Comparison of ENCODE assay signal across 12 cellular contexts in genomic region chr17:38906429-38907172, GRCh38. TPM values are rescaled to one million over a fixed set of nuclear protein-coding genes. Genes with fewer than 3 reads are reported as not detected.
DNase-seq lines count a peak whose midpoint lies in the region; ATAC-seq lines count a peak whose summit lies in the region.
"Had no signal": no experiment of that assay in that cellular context is flagged by ENCODE, and none has a peak within 500 bp of the region (broad histone marks: within the 10 kb centered on the region; RNA-seq: fewer than 3 reads in every experiment).

No MANE protein-coding gene starts in this region.

- POLR2A ChIA-PET in activated CD4-positive, alpha-beta T cell treated with anti-CD3 and anti-CD28 coated beads for 36 hours (lab: Charles Lee) = interaction anchor here (0.6 kb wide), 1 partner anchor 148 kb away, joined by 3 read pairs; no protein-coding TSS in a partner anchor

- no peak for DNase-seq in activated CD4-positive, alpha-beta T cell treated with anti-CD3 and anti-CD28 coated beads for 36 hours
- DNase-seq in activated CD4-positive, alpha-beta T cell treated with anti-CD3 and anti-CD28 coated beads, Interleukin-2, amount 50 U/mL, for 4 hours = no peak
- DNase-seq in left ventricle myocardium superior = no peak
- DNase-seq in SHP77 (lab: John Stamatoyannopoulos, UW) = no peak
- DNase-seq in NCI-H2171 (lab: John Stamatoyannopoulos, UW) = no peak
- no peak for DNase-seq in SIG-M5 (lab: John Stamatoyannopoulos, UW)
- DNase-seq: 8988T, MG63, NCI-H69 had no signal

- intact Hi-C loops in activated CD4-positive, alpha-beta T cell treated with anti-CD3 and anti-CD28 coated beads for 36 hours (cut with DNase I, micrococcal nuclease) = no loop called here
- intact Hi-C loops in left ventricle myocardium superior (cut with micrococcal nuclease) = no loop called here

- no peaks in the 10 kb centered on the region for H3K27me3 Mint-ChIP-seq in activated CD4-positive, alpha-beta T cell treated with anti-CD3 and anti-CD28 coated beads for 36 hours
- H3K27me3 Mint-ChIP-seq in activated T-helper 17 cell treated with anti-CD3 and anti-CD28 coated beads, Interleukin-2, amount 50 U/mL, for 72 hours = no peaks in the 10 kb centered on the region
- H3K27me3 Mint-ChIP-seq in stimulated activated memory B cell treated with anti-CD40 and anti-IgM and Interleukin-4, amounts not matched to agents 10 μg/mL and 1 μg/mL and 100 μg/mL, for 72 hours = no peaks in the 10 kb centered on the region

- H3K4me1 Mint-ChIP-seq in activated CD4-positive, alpha-beta T cell treated with anti-CD3 and anti-CD28 coated beads for 36 hours = peaks cover 28% of the 10 kb centered on the region
- peaks cover 14% of the 10 kb centered on the region for H3K4me1 Mint-ChIP-seq in activated T-helper 17 cell treated with anti-CD3 and anti-CD28 coated beads, Interleukin-2, amount 50 U/mL, for 72 hours
- peaks cover 46% of the 10 kb centered on the region for H3K4me1 Mint-ChIP-seq in stimulated activated memory B cell treated with anti-CD40 and anti-IgM and Interleukin-4, amounts not matched to agents 10 μg/mL and 1 μg/mL and 100 μg/mL, for 72 hours

- H3K4me3 Mint-ChIP-seq in activated CD4-positive, alpha-beta T cell treated with anti-CD3 and anti-CD28 coated beads for 36 hours = no peak overlapping the region
- no peak overlapping the region for H3K4me3 Mint-ChIP-seq in activated T-helper 17 cell treated with anti-CD3 and anti-CD28 coated beads, Interleukin-2, amount 50 U/mL, for 72 hours
- no peak overlapping the region for H3K4me3 Mint-ChIP-seq in stimulated activated memory B cell treated with anti-CD40 and anti-IgM and Interleukin-4, amounts not matched to agents 10 μg/mL and 1 μg/mL and 100 μg/mL, for 72 hours
- H3K4me3 Mint-ChIP-seq: T-helper 2 cell treated with Interferon-gamma antibody and Interleukin-4, amounts not matched to agents 5 μg/mL and 100 μg/mL, for 36 hours had no signal

- H3K9me3 Mint-ChIP-seq in activated CD4-positive, alpha-beta T cell treated with anti-CD3 and anti-CD28 coated beads for 36 hours (ENCODE audit: low read depth) = no peaks in the 10 kb centered on the region
- no peaks in the 10 kb centered on the region for H3K9me3 Mint-ChIP-seq in activated T-helper 17 cell treated with anti-CD3 and anti-CD28 coated beads, Interleukin-2, amount 50 U/mL, for 72 hours
- H3K9me3 Mint-ChIP-seq in stimulated activated memory B cell treated with anti-CD40 and anti-IgM and Interleukin-4, amounts not matched to agents 10 μg/mL and 1 μg/mL and 100 μg/mL, for 72 hours = no peaks in the 10 kb centered on the region
- H3K9me3 Mint-ChIP-seq: T-helper 2 cell treated with Interferon-gamma antibody and Interleukin-4, amounts not matched to agents 5 μg/mL and 100 μg/mL, for 36 hours had no signal

- peaks cover 28% of the 10 kb centered on the region for H3K36me3 Mint-ChIP-seq in activated CD4-positive, alpha-beta T cell treated with anti-CD3 and anti-CD28 coated beads for 36 hours (ENCODE audit: low read depth)
- H3K36me3 Mint-ChIP-seq in activated T-helper 17 cell treated with anti-CD3 and anti-CD28 coated beads, Interleukin-2, amount 50 U/mL, for 72 hours (ENCODE audit: low read depth) = peaks cover 83% of the 10 kb centered on the region
- H3K36me3 Mint-ChIP-seq in stimulated activated memory B cell treated with anti-CD40 and anti-IgM and Interleukin-4, amounts not matched to agents 10 μg/mL and 1 μg/mL and 100 μg/mL, for 72 hours = peaks cover 10% of the 10 kb centered on the region

- H3K27ac Mint-ChIP-seq in activated CD4-positive, alpha-beta T cell treated with anti-CD3 and anti-CD28 coated beads for 36 hours = peak overlapping the region; percentile 30
- peak overlapping the region; percentile 82 for H3K27ac Mint-ChIP-seq in activated T-helper 17 cell treated with anti-CD3 and anti-CD28 coated beads, Interleukin-2, amount 50 U/mL, for 72 hours
- H3K27ac Mint-ChIP-seq in stimulated activated memory B cell treated with anti-CD40 and anti-IgM and Interleukin-4, amounts not matched to agents 10 μg/mL and 1 μg/mL and 100 μg/mL, for 72 hours = peak overlapping the region; percentile 73

- CTCF ChIA-PET in activated CD4-positive, alpha-beta T cell treated with anti-CD3 and anti-CD28 coated beads for 36 hours (lab: Charles Lee) = interaction anchor here (0.8 to 1.7 kb wide), 6 partner anchors 9 to 260 kb away, joined by 3 to 8 read pairs (median 3); partner anchors contain the start of gene LASP1NB

- no peak for ATAC-seq in activated CD4-positive, alpha-beta T cell treated with anti-CD3 and anti-CD28 coated beads for 36 hours
- no peak for ATAC-seq in activated T-helper 17 cell treated with anti-CD3 and anti-CD28 coated beads, Interleukin-2, amount 50 U/mL, for 72 hours (replicated peaks)
- peak; percentile 27 for ATAC-seq in left ventricle myocardium superior
- no peak for ATAC-seq in stimulated activated memory B cell treated with anti-CD40 and anti-IgM and Interleukin-4, amounts not matched to agents 10 μg/mL and 1 μg/mL and 100 μg/mL, for 72 hours

RNA-seq across cellular contexts. Expression of gene LASP1, which starts 36.7 kb away (rescaled TPM):
- 100 to 1,000 TPM; 119 to 144 TPM for total RNA-seq in activated CD4-positive, alpha-beta T cell treated with anti-CD3 and anti-CD28 coated beads for 36 hours
- total RNA-seq in activated T-helper 17 cell treated with anti-CD3 and anti-CD28 coated beads, Interleukin-2, amount 50 U/mL, for 72 hours = 100 to 1,000 TPM; 116 to 172 TPM
- total RNA-seq in left ventricle myocardium superior = 28.4 TPM

RNA-seq across cellular contexts. Expression of gene RPL23, which starts 53.1 kb away (rescaled TPM):
- 1,000 to 10,000 TPM; 1,886 to 1,896 TPM for total RNA-seq in activated CD4-positive, alpha-beta T cell treated with anti-CD3 and anti-CD28 coated beads for 36 hours
- total RNA-seq in activated T-helper 17 cell treated with anti-CD3 and anti-CD28 coated beads, Interleukin-2, amount 50 U/mL, for 72 hours = 1,000 to 10,000 TPM; 1,686 to 2,077 TPM
- 799 TPM for total RNA-seq in left ventricle myocardium superior

Comparison
In these comparisons a context has a peak if more than half of its experiments do, and no peak if none do; other contexts are left out.
1. H3K27ac Mint-ChIP-seq: peak in every context shown above with its lines; median percentile 82 in activated T-helper 17 cell treated with anti-CD3 and anti-CD28 coated beads, Interleukin-2, amount 50 U/mL, for 72 hours; 73 in stimulated activated memory B cell treated with anti-CD40 and anti-IgM and Interleukin-4, amounts not matched to agents 10 μg/mL and 1 μg/mL and 100 μg/mL, for 72 hours; 30 in activated CD4-positive, alpha-beta T cell treated with anti-CD3 and anti-CD28 coated beads for 36 hours.